In the genomic region with DNA sequence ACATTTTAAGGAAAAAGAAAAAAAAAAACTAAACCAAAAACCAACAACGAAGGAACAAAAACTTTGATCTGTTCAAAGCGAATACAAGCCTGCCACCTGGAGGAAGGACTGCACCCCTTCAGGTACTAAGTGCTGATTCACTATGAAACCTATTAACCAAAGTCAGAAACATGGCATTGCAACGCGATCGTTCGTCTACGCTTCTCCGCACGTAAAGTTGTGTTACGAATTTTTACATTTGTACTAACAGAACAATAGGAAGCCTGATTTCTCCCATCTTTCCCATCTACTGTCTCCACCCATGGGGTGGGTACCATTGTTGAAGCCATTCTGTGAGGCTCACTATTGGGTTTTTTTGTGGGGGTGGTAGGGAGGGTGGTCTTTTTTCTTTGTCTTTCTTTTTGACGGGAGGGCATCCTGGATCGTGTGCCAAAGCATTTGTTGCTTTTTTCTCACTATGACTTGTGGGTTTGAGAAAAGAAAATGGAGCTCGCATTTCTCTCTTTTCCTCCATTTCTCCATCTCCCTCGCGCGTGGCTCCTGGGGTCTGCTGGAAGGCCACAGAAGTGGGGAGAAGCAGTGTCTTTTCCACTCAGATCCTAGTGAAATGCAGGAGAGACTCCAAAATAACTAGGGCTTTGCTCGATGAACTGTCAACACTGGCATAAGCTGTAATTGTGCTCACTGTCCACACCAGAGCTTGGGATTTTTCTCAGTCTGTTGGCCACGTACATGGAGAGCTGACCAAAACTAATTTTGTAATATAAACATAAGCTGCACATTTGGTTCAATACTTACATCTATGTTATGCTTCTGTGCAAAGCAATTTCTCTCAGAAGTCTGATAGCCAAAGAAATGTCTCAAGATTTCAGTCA, we compare ENCODE assay signal across 9 cellular contexts.
DNase-seq lines count a peak whose midpoint lies in the region; ATAC-seq and TF ChIP-seq lines count a peak whose summit lies in the region.
"Had no signal": no experiment of that assay in that cellular context is flagged by ENCODE, and none has a peak within 500 bp of the region (broad histone marks: within the 10 kb centered on the region; RNA-seq: fewer than 3 reads in every experiment).

No MANE protein-coding gene starts in this region.

- H3K9me3 ChIP-seq in aorta (ENCODE audit: control insufficient read depth, low read length) = no peaks in the 10 kb centered on the region

- DNase-seq in AG09319 (ENCODE audit: extremely low read depth, low read depth) (peak; percentile 25), GM12865 (ENCODE audit: low read depth) (peak; percentile 74), NCI-H1092 treated with DMSO at 0.1 percent for 48 hours (lab: John Stamatoyannopoulos, UW) (peak; percentile 42), aorta (peak in 1 of 2 donors; percentile 56)
- DNase-seq in naive thymus-derived CD8-positive, alpha-beta T cell = peak in 7 of 10 donors; percentile 3 to 31 (median 27)

- H3K36me3 Mint-ChIP-seq in naive thymus-derived CD8-positive, alpha-beta T cell = no peaks in the 10 kb centered on the region

- H3K27ac Mint-ChIP-seq in naive thymus-derived CD8-positive, alpha-beta T cell = no peak overlapping the region
- H3K27ac Mint-ChIP-seq: T-helper 1 cell treated with Interleukin-12 subunit alpha and Interleukin-12 subunit beta and Interleukin-4 antibody, amounts not matched to agents 30 μg/mL and 1 μg/mL, for 36 hours had no signal

- no peaks in the 10 kb centered on the region for H3K36me3 ChIP-seq in aorta (ENCODE audit: control insufficient read depth in 1 of 2, insufficient read depth in 2 of 2, low read length in 1 of 2)

- POLR2A ChIA-PET in naive thymus-derived CD8-positive, alpha-beta T cell (lab: Charles Lee) = no interaction called here

- H3K4me1 ChIP-seq in aorta (ENCODE audit: control insufficient read depth in 1 of 2, insufficient read depth in 2 of 2, low read length in 2 of 2) = no peaks in the 10 kb centered on the region

- peaks cover 11 to 15% (median 12%) of the 10 kb centered on the region in 5 donors for H3K27me3 Mint-ChIP-seq in naive thymus-derived CD8-positive, alpha-beta T cell

- peak; percentile 87 for ATAC-seq in HG02623 (IDR thresholded peaks at IDR 0.05; ENCODE audit: unreplicated experiment)
- ATAC-seq in esophagus mucosa = peak; percentile 77
- peak; percentile 54 to 63 for ATAC-seq in naive thymus-derived CD8-positive, alpha-beta T cell
- peak; percentile 70 for ATAC-seq in aorta (ENCODE audit: low FRiP score)

- no peak overlapping the region for H3K4me3 Mint-ChIP-seq in naive thymus-derived CD8-positive, alpha-beta T cell
- H3K4me3 Mint-ChIP-seq: T-helper 1 cell treated with Interleukin-12 subunit alpha and Interleukin-12 subunit beta and Interleukin-4 antibody, amounts not matched to agents 30 μg/mL and 1 μg/mL, for 36 hours had no signal

- no peak overlapping the region for H3K4me3 ChIP-seq in GM12865 (ENCODE audit: low read depth, low read length)
- H3K4me3 ChIP-seq in aorta (ENCODE audit: low read length in 2 of 2) = peak overlapping the region in 1 of 2 donors; percentile 34

- TF ChIP-seq CTCF in AG09319 (IDR thresholded peaks at IDR 0.05; ENCODE audit: low read depth, low read length) = peak; percentile 74
- TF ChIP-seq CTCF in GM12865 (IDR thresholded peaks at IDR 0.05; ENCODE audit: insufficient read depth, low read depth, low read length, missing control alignments) = peak; percentile 74
- TF ChIP-seq CTCF in VCaP (conservative IDR thresholded peaks at IDR 0.05) = peak; percentile 95

- peaks cover 1 to 5% (median 4%) of the 10 kb centered on the region in 4 donors for H3K4me1 Mint-ChIP-seq in naive thymus-derived CD8-positive, alpha-beta T cell

- no peaks in the 10 kb centered on the region for H3K27me3 ChIP-seq in aorta (ENCODE audit: control insufficient read depth in 1 of 2, insufficient read depth in 2 of 2, low read length in 1 of 2)

- 31 to 33% methylated on average over 18 of the region's 18 CpGs for WGBS in aorta, 2 donors

- no peaks in the 10 kb centered on the region for H3K9me3 Mint-ChIP-seq in naive thymus-derived CD8-positive, alpha-beta T cell
- H3K9me3 Mint-ChIP-seq: T-helper 1 cell treated with Interleukin-12 subunit alpha and Interleukin-12 subunit beta and Interleukin-4 antibody, amounts not matched to agents 30 μg/mL and 1 μg/mL, for 36 hours had no signal

- intact Hi-C loops in aorta (cut with DNase I) = loop anchor here (1.0 to 10.0 kb wide), 6 partner anchors 383 to 668 kb away; no protein-coding TSS in a partner anchor

- no peak overlapping the region for H3K27ac ChIP-seq in VCaP
- no peak overlapping the region for H3K27ac ChIP-seq in aorta (ENCODE audit: low read depth in 1 of 2, low read length in 2 of 2)
